8 cellular contexts compared by ENCODE assay signal in genomic region chr5:124446125-124446524, GRCh38.
"Had no signal": no experiment of that assay in that cellular context is flagged by ENCODE, and none has a peak within 500 bp of the region (broad histone marks: within the 10 kb centered on the region; RNA-seq: fewer than 3 reads in every experiment).

No MANE protein-coding gene starts in this region.

- ATAC-seq: activated naive CD8-positive, alpha-beta T cell treated with anti-CD3 and anti-CD28 coated beads, Interleukin-2, amount 50 U/mL, for 24 hours; right cardiac atrium; stimulated activated effector memory CD8-positive, alpha-beta T cell treated with anti-CD3 and anti-CD28 coated beads, Interleukin-12 subunit alpha, Interleukin-12 subunit beta, amount 100 ng/mL, for 72 hours; WTC11 had no signal

- H3K27me3 ChIP-seq: cardiac muscle cell had no signal

- H3K4me3 ChIP-seq: cardiac muscle cell had no signal

- DNase-seq: activated CD4-positive, alpha-beta T cell treated with anti-CD3 and anti-CD28 coated beads for 48 hours; activated naive CD4-positive, alpha-beta T cell treated with Interleukin-2 at 50 U/mL for 16 hours; activated naive CD8-positive, alpha-beta T cell treated with anti-CD3 and anti-CD28 coated beads, Interleukin-2, amount 50 U/mL, for 24 hours; right cardiac atrium; small intestine had no signal

- H3K36me3 ChIP-seq: cardiac muscle cell had no signal
